9 cellular contexts compared by ENCODE assay signal in the genomic region with DNA sequence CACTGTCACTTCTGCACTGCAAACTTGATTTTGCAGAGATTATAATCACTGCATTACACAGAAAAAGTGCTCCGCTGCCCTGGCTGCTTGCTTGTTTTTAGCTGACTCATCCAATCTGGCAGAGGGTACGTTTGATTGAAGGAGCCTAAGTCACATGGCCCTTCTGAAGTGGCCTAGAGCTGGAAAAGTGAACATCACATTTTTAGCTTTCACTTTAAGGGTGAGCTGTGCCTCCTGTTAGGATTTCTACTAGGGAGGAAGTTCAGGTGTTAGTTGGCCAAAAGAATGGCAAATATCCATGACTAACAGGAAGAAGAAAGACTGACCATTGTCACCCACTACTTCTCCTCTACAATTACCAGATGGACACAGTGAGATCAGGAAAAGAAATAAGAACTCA.
DNase-seq lines count a peak whose midpoint lies in the region; ATAC-seq lines count a peak whose summit lies in the region.
"Had no signal": no experiment of that assay in that cellular context is flagged by ENCODE, and none has a peak within 500 bp of the region (broad histone marks: within the 10 kb centered on the region; RNA-seq: fewer than 3 reads in every experiment).

No MANE protein-coding gene starts in this region.

- peak; percentile 80 for ATAC-seq in HG03354 (IDR thresholded peaks at IDR 0.05; ENCODE audit: poor library complexity, severe bottlenecking, unreplicated experiment)
- ATAC-seq in left lobe of liver, result peak; percentile 31

- H3K27me3 ChIP-seq in HAP-1 (ENCODE audit: low read depth), result no peaks in the 10 kb centered on the region

- no peak overlapping the region for H3K4me3 ChIP-seq in HAP-1
- H3K4me3 ChIP-seq: SK-N-MC had no signal

- DNase-seq in NCI-H2196 (lab: John Stamatoyannopoulos, UW; ENCODE audit: unreplicated experiment), result peak; percentile 6
- DNase-seq in NCI-H2196 treated with DMSO at 0.1 percent for 48 hours (lab: John Stamatoyannopoulos, UW; ENCODE audit: unreplicated experiment), result no peak
- peak; percentile 13 for DNase-seq in SW480 (ENCODE audit: low spot score)
- no peak for DNase-seq in left lobe of liver (ENCODE audit: low spot score)
- DNase-seq in activated CD4-positive, alpha-beta T cell treated with anti-CD3 and anti-CD28 coated beads, Interleukin-2, amount 50 U/mL, for 4 hours, result no peak
- no peak for DNase-seq in HAP-1 (ENCODE audit: low spot score in 2 of 2)
- no peak for DNase-seq in foreskin melanocyte

- H3K9me3 ChIP-seq in HAP-1, result no peaks in the 10 kb centered on the region

- in situ Hi-C loops in HAP-1 (cut with MboI; ENCODE audit: low sequenced_read_pairs), result no loop called here

- H3K36me3 ChIP-seq in HAP-1 (replicated peaks), result no peaks in the 10 kb centered on the region

- H3K4me1 ChIP-seq in HAP-1, result no peaks in the 10 kb centered on the region

Comparison
In these comparisons a context has a peak if more than half of its experiments do, and no peak if none do; other contexts are left out.
1. DNase-seq: peak in NCI-H2196 (single experiment) and SW480 (single experiment); none in NCI-H2196 treated with DMSO at 0.1 percent for 48 hours (single experiment), left lobe of liver (single experiment), activated CD4-positive, alpha-beta T cell treated with anti-CD3 and anti-CD28 coated beads, Interleukin-2, amount 50 U/mL, for 4 hours (0 of 2), HAP-1 (0 of 2) and foreskin melanocyte (single experiment).